In the genomic region with DNA sequence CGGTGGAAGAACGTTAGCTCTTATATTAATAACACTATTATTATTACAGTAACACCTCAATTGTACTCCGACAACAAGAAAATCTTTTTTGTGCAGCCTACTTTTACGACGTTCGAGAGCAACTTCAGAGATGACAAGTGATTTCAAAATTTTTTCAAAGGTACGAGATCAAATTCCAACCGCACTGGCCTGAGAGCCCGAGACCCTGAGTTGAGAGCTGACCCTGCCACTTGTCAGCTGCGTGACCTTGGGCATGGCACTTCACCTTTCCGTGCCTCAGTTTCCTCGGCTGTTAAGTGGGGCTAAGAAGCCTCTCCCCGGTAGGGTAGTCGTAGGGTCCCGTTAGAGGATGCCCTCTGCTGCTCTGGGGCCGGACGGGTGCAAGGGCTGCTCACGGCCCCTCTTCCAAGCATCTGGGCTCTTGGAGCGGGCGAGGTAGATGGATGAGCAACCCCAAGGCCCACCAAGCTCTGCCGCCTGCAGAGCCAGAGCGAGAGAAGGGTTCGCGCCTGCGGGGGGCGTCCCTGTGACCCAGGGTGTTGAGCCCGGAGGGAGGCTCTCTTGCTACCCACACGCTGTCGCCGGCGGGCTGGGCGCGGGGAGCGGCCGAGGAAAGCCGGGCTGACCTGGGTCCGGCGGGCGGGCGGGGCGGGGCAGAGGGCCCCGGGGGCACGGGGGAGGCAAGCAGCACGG, we compare ENCODE assay signal across 9 cellular contexts. TPM values are rescaled to one million over a fixed set of nuclear protein-coding genes. Genes with fewer than 3 reads are reported as not detected.
DNase-seq lines count a peak whose midpoint lies in the region; ATAC-seq, FAIRE-seq and TF ChIP-seq lines count a peak whose summit lies in the region.
"Had no signal": no experiment of that assay in that cellular context is flagged by ENCODE, and none has a peak within 500 bp of the region (broad histone marks: within the 10 kb centered on the region; RNA-seq: fewer than 3 reads in every experiment).

No MANE protein-coding gene starts in this region.

- H3K27me3 ChIP-seq in Loucy (ENCODE audit: insufficient read depth, low read length, poor library complexity, severe bottlenecking) (no peaks in the 10 kb centered on the region), GM12878 (replicated peaks in 1 of 2; ENCODE audit: control insufficient read depth in 2 of 2, insufficient read depth in 2 of 2, low read length in 1 of 2) (no peaks in the 10 kb centered on the region)

- CTCF ChIA-PET in GM12878 (lab: Yijun Ruan, JAX): interaction anchor here (0.7 to 3.9 kb wide), 8 partner anchors 10 to 529 kb away, joined by 3 to 45 read pairs (median 6); partner anchors contain the start of gene DSN1

- DNase-seq in DMS 273 (lab: John Stamatoyannopoulos, UW; ENCODE audit: unreplicated experiment): peak; percentile 70
- no peak for DNase-seq in DMS 273 treated with DMSO at 0.1 percent for 48 hours (lab: John Stamatoyannopoulos, UW)
- DNase-seq in GM12878 (ENCODE audit: low read depth, low spot score): no peak
- DNase-seq in left kidney (ENCODE audit: low read depth, low spot score): peak; percentile 62
- DNase-seq in stimulated activated naive B cell treated with anti-CD40 and anti-IgM and Interleukin-4, amounts not matched to agents 10 μg/mL and 1 μg/mL and 100 μg/mL, for 72 hours: no peak

- peak overlapping the region; percentile 94 for H3K27ac Mint-ChIP-seq in stimulated activated naive B cell treated with anti-CD40 and anti-IgM and Interleukin-4, amounts not matched to agents 10 μg/mL and 1 μg/mL and 100 μg/mL, for 72 hours

- H3K36me3 Mint-ChIP-seq in stimulated activated naive B cell treated with anti-CD40 and anti-IgM and Interleukin-4, amounts not matched to agents 10 μg/mL and 1 μg/mL and 100 μg/mL, for 72 hours: peaks cover 0 to 2% of the 10 kb centered on the region in 2 donors

- no peak overlapping the region for H3K27ac ChIP-seq in GM12878 (ENCODE audit: control insufficient read depth, insufficient read depth)

- TF ChIP-seq EP300 in GM12878 (IDR thresholded peaks at IDR 0.05; ENCODE audit: borderline replicate concordance in 1 of 2, control insufficient read depth in 1 of 2, low read depth in 2 of 2, low read length in 2 of 2): no peak

- no peaks in the 10 kb centered on the region for H3K27me3 Mint-ChIP-seq in stimulated activated naive B cell treated with anti-CD40 and anti-IgM and Interleukin-4, amounts not matched to agents 10 μg/mL and 1 μg/mL and 100 μg/mL, for 72 hours

- intact Hi-C loops in GM12878 (cut with micrococcal nuclease; ENCODE audit: unreplicated experiment): no loop called here

- no peaks in the 10 kb centered on the region for H3K9me2 ChIP-seq in Loucy (replicated peaks; ENCODE audit: low read depth, low read length)

- RAD21 ChIA-PET in GM12878 (lab: Charles Lee; ENCODE audit: unreplicated experiment): interaction anchor here (0.9 to 2.0 kb wide), 14 partner anchors 9 to 791 kb away, joined by 3 to 11 read pairs (median 4); partner anchors contain the start of genes RAB5IF, SCAND1 and TGIF2

- H3K9me3 ChIP-seq in Loucy (ENCODE audit: insufficient read depth, low read depth, low read length): no peaks in the 10 kb centered on the region
- no peaks in the 10 kb centered on the region for H3K9me3 ChIP-seq in GM12878 (replicated peaks; ENCODE audit: control insufficient read depth, insufficient read depth, low read length)

- H4K20me1 ChIP-seq in Loucy (ENCODE audit: insufficient read depth, low read length, poor library complexity, severe bottlenecking) (no peaks in the 10 kb centered on the region), GM12878 (ENCODE audit: control insufficient read depth, insufficient read depth) (no peaks in the 10 kb centered on the region)

- H3K4me3 Mint-ChIP-seq in stimulated activated naive B cell treated with anti-CD40 and anti-IgM and Interleukin-4, amounts not matched to agents 10 μg/mL and 1 μg/mL and 100 μg/mL, for 72 hours: peak overlapping the region; percentile 92 to 94

- POLR2A ChIA-PET in GM12878 (lab: Charles Lee): interaction anchor here (1.2 to 2.2 kb wide), 4 partner anchors 11 to 172 kb away, joined by 3 to 6 read pairs (median 4); partner anchors contain the start of genes DSN1 and TGIF2

- no peak for TF ChIP-seq RAD21 in GM12878 (IDR thresholded peaks at IDR 0.05; ENCODE audit: insufficient read depth, low read depth, low read length)

- H3K9me3 Mint-ChIP-seq in stimulated activated naive B cell treated with anti-CD40 and anti-IgM and Interleukin-4, amounts not matched to agents 10 μg/mL and 1 μg/mL and 100 μg/mL, for 72 hours: no peaks in the 10 kb centered on the region

- H3K4me3 ChIP-seq in Loucy (ENCODE audit: low read length, poor library complexity, severe bottlenecking) (peak overlapping the region; percentile 92), GM12878 (peak overlapping the region; percentile 94)

- peaks cover 31% of the 10 kb centered on the region for H3K4me1 ChIP-seq in Loucy (ENCODE audit: insufficient read depth, low read length, poor library complexity, severe bottlenecking)
- no peaks in the 10 kb centered on the region for H3K4me1 ChIP-seq in GM12878 (ENCODE audit: control insufficient read depth, insufficient read depth, low read length)

- WGBS in GM12878 (ENCODE audit: insufficient coverage, insufficient replicate concordance, low lambda C conversion rate, missing lambda C conversion rate): 21% methylated on average over 25 of the region's 44 CpGs

- peak overlapping the region; percentile 94 for H2AFZ ChIP-seq in Loucy (ENCODE audit: low read length)
- peak overlapping the region; percentile 83 for H2AFZ ChIP-seq in GM12878 (ENCODE audit: control insufficient read depth, low read depth, low read length)

- no peak for FAIRE-seq in GM12878 (lab: Jason Lieb, UNC)
- FAIRE-seq: A204.1 had no signal

- H3K79me2 ChIP-seq in Loucy (ENCODE audit: insufficient read depth, low read length): peaks cover 4% of the 10 kb centered on the region; the same call in 1 of the 2 replicates
- H3K79me2 ChIP-seq in GM12878 (ENCODE audit: control insufficient read depth, insufficient read depth, low read length): no peaks in the 10 kb centered on the region

- peaks cover 3% of the 10 kb centered on the region; the same call in 1 of the 2 replicates for H3F3A ChIP-seq in Loucy (ENCODE audit: low read depth)

- in situ Hi-C loops in GM12878 (cut with MboI): no loop called here

- SMC1A ChIA-PET in GM12878 (lab: Charles Lee; ENCODE audit: uncharacterized antibody, unreplicated experiment): interaction anchor here (0.9 to 2.6 kb wide), 8 partner anchors 9 to 239 kb away, joined by 3 to 11 read pairs (median 3); no protein-coding TSS in a partner anchor

- TF ChIP-seq POLR2A in GM12878 (IDR thresholded peaks at IDR 0.05; ENCODE audit: low read depth, low read length): no peak

- H3K9ac ChIP-seq in Loucy (ENCODE audit: low read depth, low read length, poor library complexity, severe bottlenecking) (peak overlapping the region; percentile 70), GM12878 (ENCODE audit: control insufficient read depth, insufficient read depth, low read length) (peak overlapping the region; percentile 59)

- TF ChIP-seq CTCF in Loucy (conservative IDR thresholded peaks at IDR 0.05; ENCODE audit: low read length) (peak; percentile 14; the same call in 1 of the 2 replicates), GM12878 (IDR thresholded peaks at IDR 0.05 in 2 of 3, conservative IDR thresholded peaks at IDR 0.05 in 1 of 3; ENCODE audit: control insufficient read depth in 2 of 3, extremely low read depth in 1 of 3, insufficient read depth in 1 of 3, low read depth in 3 of 3, low read length in 3 of 3) (no peak)

- no TSS peak for BruUV-seq in GM12878 (replicated peaks; lab: Mats Ljungman, UMichigan)

- H3K36me3 ChIP-seq in Loucy (ENCODE audit: insufficient read depth, low read length): no peaks in the 10 kb centered on the region
- no peaks in the 10 kb centered on the region for H3K36me3 ChIP-seq in GM12878 (ENCODE audit: control insufficient read depth in 2 of 2, insufficient read depth in 2 of 2, low read length in 1 of 2)

- H3K4me2 ChIP-seq in Loucy (ENCODE audit: low read depth, low read length, poor library complexity, severe bottlenecking): peak overlapping the region; percentile 100
- H3K4me2 ChIP-seq in GM12878 (ENCODE audit: control insufficient read depth, insufficient read depth): peak overlapping the region; percentile 79

- H3K4me1 Mint-ChIP-seq in stimulated activated naive B cell treated with anti-CD40 and anti-IgM and Interleukin-4, amounts not matched to agents 10 μg/mL and 1 μg/mL and 100 μg/mL, for 72 hours: peaks cover 12 to 27% of the 10 kb centered on the region in 2 donors

- ATAC-seq in GM21576 (IDR thresholded peaks at IDR 0.05; ENCODE audit: unreplicated experiment) (peak; percentile 29), GM12878 (no peak; the same call in 2 of the 3 replicates), HG02798 (IDR thresholded peaks at IDR 0.05; ENCODE audit: poor library complexity, unreplicated experiment) (no peak)
- peak; percentile 54 to 58 for ATAC-seq in stimulated activated naive B cell treated with anti-CD40 and anti-IgM and Interleukin-4, amounts not matched to agents 10 μg/mL and 1 μg/mL and 100 μg/mL, for 72 hours (replicated peaks)

RNA-seq across cellular contexts. Expression of gene NDRG3, which starts 0.5 kb away (rescaled TPM):
- total RNA-seq in GM12878 (2013; cell fraction: nucleolus; rRNA removed): 10.9 and 11.9 TPM in 2 replicates
- total RNA-seq in GM12878 (2014; rRNA removed): 15.2 and 18.9 TPM in 2 replicates
- total RNA-seq in GM12878 (2014; rRNA removed; fragmentation: Illumina TruSeq; extraction: Trizol): 16.4 and 17.0 TPM in 2 replicates
- 17.1 and 17.5 TPM in 2 replicates for total RNA-seq in GM12878 (2021)
- polyA plus RNA-seq in GM12878 (2011; ENCODE audit: low read depth): 9.9 TPM
- 16.9 and 29.7 TPM in 2 replicates for polyA plus RNA-seq in GM12878 (2011; rRNA removed)
- polyA plus RNA-seq in GM12878 (2011; cell fraction: cytosol; rRNA removed): 20.8 and 26.8 TPM in 2 replicates
- 17.0 and 17.4 TPM in 2 replicates for polyA plus RNA-seq in GM12878 (2011; cell fraction: nucleus; rRNA removed)
- 10.6 and 11.9 TPM in 2 replicates for polyA plus RNA-seq in GM12878 (2012)
- polyA plus RNA-seq in GM12878 (2014; fragmentation: Illumina TruSeq; extraction: Trizol): 23.9 and 26.5 TPM in 2 replicates
- 10 to 100 TPM; 11.2 to 12.7 TPM for polyA plus RNA-seq in GM12878 (2014; fragmentation: Nextera tagmentation; extraction: Ambion mirVana)
- 11.8 and 13.0 TPM in 2 replicates for polyA plus RNA-seq in GM12878 (2014; rRNA removed)
- polyA plus RNA-seq in GM12878 (2016; fragmentation: Nextera tagmentation; extraction: Ambion mirVana): 10 to 100 TPM; 14.4 to 14.6 TPM
- 18.1 TPM in 2 replicates for polyA minus RNA-seq in GM12878 (2011; rRNA and poly(A)+ RNA removed)
- polyA minus RNA-seq in GM12878 (2011; cell fraction: cytosol; rRNA and poly(A)+ RNA removed): 9.6 and 11.2 TPM in 2 replicates
- 3.7 and 6.3 TPM in 2 replicates for polyA minus RNA-seq in GM12878 (2011; cell fraction: nucleus; rRNA and poly(A)+ RNA removed)

RNA-seq across cellular contexts. Expression of gene DSN1, which starts 28.2 kb away (rescaled TPM):
- total RNA-seq in GM12878 (2013; cell fraction: nucleolus; rRNA removed): 19.3 and 19.8 TPM in 2 replicates
- total RNA-seq in GM12878 (2014; rRNA removed) (20.3 and 22.0 TPM in 2 replicates), GM12878 (2014; rRNA removed; fragmentation: Illumina TruSeq; extraction: Trizol) (23.1 and 24.0 TPM in 2 replicates), GM12878 (2021) (14.9 and 15.3 TPM in 2 replicates)
- polyA plus RNA-seq in GM12878 (2011; ENCODE audit: low read depth): 14.5 TPM
- polyA plus RNA-seq in GM12878 (2011; rRNA removed) (20.9 and 28.5 TPM in 2 replicates), GM12878 (2014; fragmentation: Illumina TruSeq; extraction: Trizol) (25.9 and 28.5 TPM in 2 replicates), GM12878 (2014; fragmentation: Nextera tagmentation; extraction: Ambion mirVana) (10 to 100 TPM; 21.2 to 21.4 TPM), GM12878 (2014; rRNA removed) (19.2 and 21.3 TPM in 2 replicates), GM12878 (2016; fragmentation: Nextera tagmentation; extraction: Ambion mirVana) (10 to 100 TPM; 29.6 to 33.1 TPM)
- polyA plus RNA-seq in GM12878 (2011; cell fraction: cytosol; rRNA removed): 10.8 and 11.2 TPM in 2 replicates
- 6.6 and 9.4 TPM in 2 replicates for polyA plus RNA-seq in GM12878 (2011; cell fraction: nucleus; rRNA removed)
- polyA plus RNA-seq in GM12878 (2012): 11.2 and 15.0 TPM in 2 replicates
- polyA minus RNA-seq in GM12878 (2011; rRNA and poly(A)+ RNA removed): 7.2 and 8.4 TPM in 2 replicates
- 3.5 and 4.1 TPM in 2 replicates for polyA minus RNA-seq in GM12878 (2011; cell fraction: cytosol; rRNA and poly(A)+ RNA removed)
- 5.6 and 9.4 TPM in 2 replicates for polyA minus RNA-seq in GM12878 (2011; cell fraction: nucleus; rRNA and poly(A)+ RNA removed)

Comparison
In these comparisons a context has a peak if more than half of its experiments do, and no peak if none do; other contexts are left out.
1. DNase-seq: peak in DMS 273 (single experiment) and left kidney (single experiment); none in DMS 273 treated with DMSO at 0.1 percent for 48 hours (single experiment), GM12878 (single experiment) and stimulated activated naive B cell treated with anti-CD40 and anti-IgM and Interleukin-4, amounts not matched to agents 10 μg/mL and 1 μg/mL and 100 μg/mL, for 72 hours (single experiment).
2. ATAC-seq: peak in GM21576 (single experiment) and stimulated activated naive B cell treated with anti-CD40 and anti-IgM and Interleukin-4, amounts not matched to agents 10 μg/mL and 1 μg/mL and 100 μg/mL, for 72 hours (2 of 2); none in GM12878 (single experiment) and HG02798 (single experiment).